10 cellular contexts compared by ENCODE assay signal in genomic region chr1:19676438-19676922, GRCh38. TPM values are rescaled to one million over a fixed set of nuclear protein-coding genes. Genes with fewer than 3 reads are reported as not detected.
DNase-seq lines count a peak whose midpoint lies in the region; ATAC-seq and TF ChIP-seq lines count a peak whose summit lies in the region.
"Had no signal": no experiment of that assay in that cellular context is flagged by ENCODE, and none has a peak within 500 bp of the region (broad histone marks: within the 10 kb centered on the region; RNA-seq: fewer than 3 reads in every experiment).

No MANE protein-coding gene starts in this region.

- H2AFZ ChIP-seq in GM23338, result no peak overlapping the region

- DNase-seq in GM23338 (ENCODE audit: low spot score) (peak; percentile 94), RKO (ENCODE audit: low spot score) (peak; percentile 72), fibroblast of the aortic adventitia (ENCODE audit: low read depth) (peak; percentile 100), posterior vena cava (ENCODE audit: low spot score) (peak; percentile 93), NCI-H2171 treated with DMSO at 0.1 percent for 48 hours (lab: John Stamatoyannopoulos, UW) (no peak), NCI-H69 (lab: John Stamatoyannopoulos, UW) (no peak), SKM-1 treated with dmso at 0.1 percent for 144 hours (lab: John Stamatoyannopoulos, UW; ENCODE audit: unreplicated experiment) (no peak)
- DNase-seq: activated T-cell treated with anti-CD3 and anti-CD28 coated beads for 4 hours had no signal

- no peak overlapping the region for H3K4me3 Mint-ChIP-seq in GM23338
- H3K4me3 Mint-ChIP-seq: nephron had no signal

- H3F3A ChIP-seq in GM23338 (replicated peaks; ENCODE audit: low read depth), result no peaks in the 10 kb centered on the region

- no peaks in the 10 kb centered on the region; the same call in 2 of the 3 replicates for H3K9me3 Mint-ChIP-seq in GM23338
- H3K9me3 Mint-ChIP-seq: nephron had no signal

- H3K27ac Mint-ChIP-seq in GM23338, result no peak overlapping the region
- H3K27ac Mint-ChIP-seq: nephron had no signal

- H3K79me2 ChIP-seq in GM23338 (replicated peaks; ENCODE audit: insufficient read depth), result no peaks in the 10 kb centered on the region

- H3K36me3 ChIP-seq in GM23338 (ENCODE audit: insufficient read depth), result no peaks in the 10 kb centered on the region

- no peaks in the 10 kb centered on the region for H4K20me1 ChIP-seq in GM23338 (replicated peaks; ENCODE audit: insufficient read depth)

- no peaks in the 10 kb centered on the region for H3K9me2 ChIP-seq in GM23338 (ENCODE audit: insufficient read depth)

- no peak overlapping the region for H3K4me2 ChIP-seq in GM23338

- ATAC-seq in GM23338 (peak; percentile 92), GM19351 (IDR thresholded peaks at IDR 0.05; ENCODE audit: unreplicated experiment) (no peak)

- H3K27ac ChIP-seq in GM23338 (ENCODE audit: low read depth), result no peak overlapping the region

- no peaks in the 10 kb centered on the region for H3K36me3 Mint-ChIP-seq in GM23338 (ENCODE audit: low read depth)

- peaks cover 5% of the 10 kb centered on the region for H3K27me3 Mint-ChIP-seq in GM23338 (ENCODE audit: insufficient read depth, low read depth, poor library complexity)

- no peaks in the 10 kb centered on the region for H3K4me1 ChIP-seq in GM23338 (ENCODE audit: insufficient read depth)

- peaks cover 8% of the 10 kb centered on the region for H3K4me1 Mint-ChIP-seq in GM23338
- H3K4me1 Mint-ChIP-seq: nephron had no signal

- intact Hi-C loops in posterior vena cava (cut with DNase I), result no loop called here

- H3K27me3 ChIP-seq in GM23338 (ENCODE audit: insufficient read depth), result no peaks in the 10 kb centered on the region

- H3K4me3 ChIP-seq in GM23338 (no peak overlapping the region), fibroblast of the aortic adventitia (ENCODE audit: low read depth, low read length) (no peak overlapping the region)

- TF ChIP-seq CTCF in GM23338 (conservative IDR thresholded peaks at IDR 0.05; ENCODE audit: low read depth in 2 of 2) (no peak), fibroblast of the aortic adventitia (IDR thresholded peaks at IDR 0.05; ENCODE audit: insufficient read depth, low read length) (no peak)

TF ChIP-seq in GM23338, 12 proteins besides CTCF, POLR2A, EP300 and RAD21:
- TF ChIP-seq, protein P1, sequence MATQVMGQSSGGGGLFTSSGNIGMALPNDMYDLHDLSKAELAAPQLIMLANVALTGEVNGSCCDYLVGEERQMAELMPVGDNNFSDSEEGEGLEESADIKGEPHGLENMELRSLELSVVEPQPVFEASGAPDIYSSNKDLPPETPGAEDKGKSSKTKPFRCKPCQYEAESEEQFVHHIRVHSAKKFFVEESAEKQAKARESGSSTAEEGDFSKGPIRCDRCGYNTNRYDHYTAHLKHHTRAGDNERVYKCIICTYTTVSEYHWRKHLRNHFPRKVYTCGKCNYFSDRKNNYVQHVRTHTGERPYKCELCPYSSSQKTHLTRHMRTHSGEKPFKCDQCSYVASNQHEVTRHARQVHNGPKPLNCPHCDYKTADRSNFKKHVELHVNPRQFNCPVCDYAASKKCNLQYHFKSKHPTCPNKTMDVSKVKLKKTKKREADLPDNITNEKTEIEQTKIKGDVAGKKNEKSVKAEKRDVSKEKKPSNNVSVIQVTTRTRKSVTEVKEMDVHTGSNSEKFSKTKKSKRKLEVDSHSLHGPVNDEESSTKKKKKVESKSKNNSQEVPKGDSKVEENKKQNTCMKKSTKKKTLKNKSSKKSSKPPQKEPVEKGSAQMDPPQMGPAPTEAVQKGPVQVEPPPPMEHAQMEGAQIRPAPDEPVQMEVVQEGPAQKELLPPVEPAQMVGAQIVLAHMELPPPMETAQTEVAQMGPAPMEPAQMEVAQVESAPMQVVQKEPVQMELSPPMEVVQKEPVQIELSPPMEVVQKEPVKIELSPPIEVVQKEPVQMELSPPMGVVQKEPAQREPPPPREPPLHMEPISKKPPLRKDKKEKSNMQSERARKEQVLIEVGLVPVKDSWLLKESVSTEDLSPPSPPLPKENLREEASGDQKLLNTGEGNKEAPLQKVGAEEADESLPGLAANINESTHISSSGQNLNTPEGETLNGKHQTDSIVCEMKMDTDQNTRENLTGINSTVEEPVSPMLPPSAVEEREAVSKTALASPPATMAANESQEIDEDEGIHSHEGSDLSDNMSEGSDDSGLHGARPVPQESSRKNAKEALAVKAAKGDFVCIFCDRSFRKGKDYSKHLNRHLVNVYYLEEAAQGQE (IDR thresholded peaks at IDR 0.05; ENCODE audit: unreplicated experiment), result peak; percentile 96
- TF ChIP-seq JUNB (IDR thresholded peaks at IDR 0.05; ENCODE audit: unreplicated experiment), result no peak

RNA-seq across cellular contexts. Expression of gene HTR6, which starts 11.8 kb away (rescaled TPM):
- total RNA-seq in GM23338 (2014; rRNA removed; shearing (Covaris generic)), result 0.66 and 0.82 TPM in 2 replicates
- polyA plus RNA-seq in GM23338 (2016; fragmentation: Nextera tagmentation; extraction: Ambion mirVana), result 0.14 and 0.26 TPM in 2 replicates
- total RNA-seq in fibroblast of the aortic adventitia (ENCODE audit: low replicate concordance) (0.09 TPM in 1 of 2 replicates, not detected in the other), posterior vena cava (not detected)

RNA-seq across cellular contexts. Expression of gene NBL1, which starts 32.4 kb away (rescaled TPM):
- total RNA-seq in GM23338 (2014; rRNA removed; shearing (Covaris generic)), result 8.0 and 10.6 TPM in 2 replicates
- 5.4 and 6.1 TPM in 2 replicates for polyA plus RNA-seq in GM23338 (2016; fragmentation: Nextera tagmentation; extraction: Ambion mirVana)
- total RNA-seq in fibroblast of the aortic adventitia (ENCODE audit: low replicate concordance) (105 and 178 TPM in 2 replicates), posterior vena cava (100 to 1,000 TPM; 137 to 186 TPM)

Comparison
In these comparisons a context has a peak if more than half of its experiments do, and no peak if none do; other contexts are left out.
1. DNase-seq: peak in GM23338 (single experiment), RKO (single experiment), fibroblast of the aortic adventitia (single experiment) and posterior vena cava (single experiment); none in NCI-H2171 treated with DMSO at 0.1 percent for 48 hours (single experiment), NCI-H69 (single experiment) and SKM-1 treated with dmso at 0.1 percent for 144 hours (single experiment).